ENCODE assay signal across 16 cellular contexts in the genomic region with DNA sequence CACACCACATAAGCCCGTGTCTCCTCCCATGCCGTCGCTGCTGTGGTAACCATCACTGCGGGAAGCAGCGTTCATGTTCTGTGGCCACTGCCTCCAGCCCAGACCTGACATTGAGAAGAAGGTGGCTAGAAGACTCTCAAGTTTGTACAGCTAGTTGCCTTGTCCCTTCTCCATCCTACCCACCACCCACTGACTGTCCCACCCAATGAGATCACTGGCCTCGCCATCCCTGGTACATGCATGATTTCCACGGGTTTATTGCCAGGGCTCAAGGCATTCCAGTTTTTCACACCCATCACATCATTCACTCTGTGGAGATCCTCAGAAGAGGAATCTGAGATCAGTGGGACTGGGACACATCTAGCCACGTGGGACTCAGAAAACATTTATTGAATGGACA.
"Had no signal": no experiment of that assay in that cellular context is flagged by ENCODE, and none has a peak within 500 bp of the region (broad histone marks: within the 10 kb centered on the region; RNA-seq: fewer than 3 reads in every experiment).

No MANE protein-coding gene starts in this region.

- DNase-seq: activated CD4-positive, alpha-beta T cell treated with anti-CD3 and anti-CD28 coated beads for 36 hours; activated effector memory CD4-positive, alpha-beta T cell treated with Interleukin-2 at 50 U/mL for 16 hours; activated T-cell treated with anti-CD3 and anti-CD28 coated beads, Interleukin-2, amount 50 U/mL, for 4 hours; amniotic stem cell; caudate nucleus; colonic mucosa; effector CD4-positive, alpha-beta T cell; hippocampal formation; left lung; mammary epithelial cell; nephron progenitor cell; right cardiac atrium; stimulated activated naive CD8-positive, alpha-beta T cell treated with anti-CD3 and anti-CD28 coated beads, Interleukin-15, amount 100 ng/mL, for 72 hours had no signal

- H3K4me2 ChIP-seq: smooth muscle cell had no signal

- H3K4me3 ChIP-seq: colonic mucosa, left lung, prostate gland, smooth muscle cell had no signal

- FAIRE-seq: keratinocyte had no signal

- ATAC-seq: left lung had no signal

- H3K27me3 ChIP-seq: colonic mucosa, left lung had no signal

- H3K4me1 ChIP-seq: colonic mucosa had no signal

- H3K27ac ChIP-seq: colonic mucosa had no signal

- H3K9me3 ChIP-seq: colonic mucosa, left lung, prostate gland had no signal
